Comparison of ENCODE assay signal across 8 cellular contexts in the genomic region with DNA sequence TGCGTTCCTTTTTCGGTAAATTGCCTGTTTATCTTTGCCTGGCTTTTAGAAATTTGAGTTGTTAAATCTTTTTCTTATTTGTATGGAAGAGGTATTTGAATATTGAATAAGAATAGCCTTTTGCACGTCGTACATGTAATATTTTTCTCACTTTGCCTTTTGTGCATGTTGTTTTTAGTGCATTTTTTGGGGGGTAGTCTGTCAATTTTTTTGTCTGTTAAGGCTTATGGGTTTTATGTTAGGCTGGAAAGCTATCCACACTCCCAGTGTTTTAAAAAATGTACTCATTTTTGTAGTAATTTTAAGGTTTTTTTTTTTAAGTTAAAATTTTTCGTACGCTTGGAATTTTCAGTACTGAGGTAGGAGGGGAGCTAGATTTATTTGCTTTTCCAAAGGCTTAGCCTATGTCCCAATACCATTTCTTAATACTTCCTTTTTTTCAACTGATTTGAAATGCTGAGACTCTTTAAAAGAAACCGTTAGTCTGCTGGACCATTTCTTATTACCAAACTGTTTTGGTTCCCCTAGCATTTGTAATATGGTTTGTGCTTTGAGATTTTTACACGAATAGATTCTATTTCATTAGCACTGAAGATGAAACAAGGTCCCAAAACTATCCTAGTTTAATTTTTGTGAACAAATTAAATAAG. TPM values are rescaled to one million over a fixed set of nuclear protein-coding genes. Genes with fewer than 3 reads are reported as not detected.
A peak's percentile ranks its signal among the peaks of the same experiment; 100 is the strongest.
DNase-seq lines count a peak whose midpoint lies in the region; ATAC-seq and TF ChIP-seq lines count a peak whose summit lies in the region.

No MANE protein-coding gene starts in this region.

- H3K36me3 ChIP-seq in HUES6 (ENCODE audit: control insufficient read depth, insufficient read depth, low read length): peaks cover 8% of the 10 kb centered on the region
- H3K36me3 ChIP-seq in naive thymus-derived CD4-positive, alpha-beta T cell (ENCODE audit: control insufficient read depth in 2 of 3, insufficient read depth in 3 of 3, low read length in 3 of 3): no peaks in the 10 kb centered on the region
- no peaks in the 10 kb centered on the region for H3K36me3 ChIP-seq in PC-9 (ENCODE audit: low read depth)

- no peaks in the 10 kb centered on the region for H3K79me2 ChIP-seq in PC-9 (ENCODE audit: low read depth)

- TF ChIP-seq CTCF in brain (conservative IDR thresholded peaks at IDR 0.05) (no peak), PC-9 (conservative IDR thresholded peaks at IDR 0.05) (no peak)

- H3K4me3 ChIP-seq in HUES6 (ENCODE audit: low read depth, low read length): peak overlapping the region; percentile 78
- H3K4me3 ChIP-seq in naive thymus-derived CD4-positive, alpha-beta T cell (ENCODE audit: low read length): peak overlapping the region; percentile 100
- no peak overlapping the region for H3K4me3 ChIP-seq in PC-9

- DNase-seq in AML-193 (lab: John Stamatoyannopoulos, UW) (peak; percentile 86 to 87), GM19238 (ENCODE audit: insufficient read length, low spot score) (no peak), PC-9 (no peak), NCI-H187 treated with DMSO at 0.1 percent for 48 hours (lab: John Stamatoyannopoulos, UW) (no peak)
- no peak for DNase-seq in naive thymus-derived CD4-positive, alpha-beta T cell

- ATAC-seq in naive thymus-derived CD4-positive, alpha-beta T cell: no peak
- ATAC-seq in HG02938 (IDR thresholded peaks at IDR 0.05; ENCODE audit: unreplicated experiment): no peak

- H3K9me2 ChIP-seq in PC-9 (ENCODE audit: insufficient read depth): no peaks in the 10 kb centered on the region

- peaks cover 30% of the 10 kb centered on the region for H3K4me1 Mint-ChIP-seq in brain
- peaks cover 10 to 58% (median 44%) of the 10 kb centered on the region in 7 donors for H3K4me1 Mint-ChIP-seq in naive thymus-derived CD4-positive, alpha-beta T cell

- H4K20me1 ChIP-seq in PC-9 (ENCODE audit: insufficient read depth): no peaks in the 10 kb centered on the region

- H3K36me3 Mint-ChIP-seq in brain: no peaks in the 10 kb centered on the region
- peaks cover 0 to 31% (median 0%) of the 10 kb centered on the region in 5 donors for H3K36me3 Mint-ChIP-seq in naive thymus-derived CD4-positive, alpha-beta T cell

- peaks cover 0 to 7% (median 6%) of the 10 kb centered on the region in 5 experiments for H3K9me3 Mint-ChIP-seq in brain
- H3K9me3 Mint-ChIP-seq in naive thymus-derived CD4-positive, alpha-beta T cell: peaks cover 0 to 4% (median 0%) of the 10 kb centered on the region in 11 donors

- H3K27ac Mint-ChIP-seq in brain: peak overlapping the region in 1 of 5 experiments; percentile 45
- H3K27ac Mint-ChIP-seq in naive thymus-derived CD4-positive, alpha-beta T cell: peak overlapping the region in 8 of 9 donors; percentile 82 to 100 (median 94)

- H3K4me2 ChIP-seq in PC-9: no peak overlapping the region

- H3K4me1 ChIP-seq in HUES6 (ENCODE audit: control insufficient read depth, insufficient read depth, low read length) (peaks cover 15% of the 10 kb centered on the region; the same call in 1 of the 2 replicates), PC-9 (replicated peaks; ENCODE audit: insufficient read depth) (no peaks in the 10 kb centered on the region)
- H3K4me1 ChIP-seq in naive thymus-derived CD4-positive, alpha-beta T cell (ENCODE audit: control insufficient read depth in 2 of 2, insufficient read depth in 2 of 2, low read length in 2 of 2): peaks cover 5 to 6% of the 10 kb centered on the region in 2 donors

- BruUV-seq in PC-9 (replicated peaks; lab: Mats Ljungman, UMichigan): no TSS peak

- POLR2A ChIA-PET in naive thymus-derived CD4-positive, alpha-beta T cell (lab: Charles Lee): interaction anchor here (0.6 to 4.2 kb wide), 4 partner anchors 10 to 186 kb away, joined by 3 to 54 read pairs (median 12); a partner anchor contains a TSS
- POLR2A ChIA-PET in PC-9 (lab: Charles Lee; ENCODE audit: unreplicated experiment): no interaction called here

- no peak overlapping the region for H3K9ac ChIP-seq in HUES6 (ENCODE audit: low read length)

- no peak overlapping the region for H2AFZ ChIP-seq in PC-9

- H3K4me3 Mint-ChIP-seq in brain: peak overlapping the region; percentile 81 to 99 (median 93)
- H3K4me3 Mint-ChIP-seq in naive thymus-derived CD4-positive, alpha-beta T cell: peak overlapping the region; percentile 87 to 100 (median 98)

- H3K27ac ChIP-seq in HUES6 (ENCODE audit: low read depth, low read length) (no peak overlapping the region), PC-9 (no peak overlapping the region)
- H3K27ac ChIP-seq in naive thymus-derived CD4-positive, alpha-beta T cell (ENCODE audit: low read depth, low read length): no peak overlapping the region

- intact Hi-C loops in naive thymus-derived CD4-positive, alpha-beta T cell (cut with micrococcal nuclease): loop anchor here (5.0 to 10.0 kb wide), 4 partner anchors 834 to 1521 kb away; a partner anchor contains a TSS
- intact Hi-C loops in PC-9 (cut with micrococcal nuclease; ENCODE audit: unreplicated experiment): loop anchor here (5.0 kb wide), 1 partner anchor 59 kb away; no protein-coding TSS in a partner anchor

- no peaks in the 10 kb centered on the region; the same call in 1 of the 2 replicates for H3F3A ChIP-seq in PC-9 (ENCODE audit: insufficient read depth, low read depth)

- H3K27me3 ChIP-seq in HUES6 (ENCODE audit: control insufficient read depth, insufficient read depth, low read length) (peaks cover 23% of the 10 kb centered on the region), PC-9 (ENCODE audit: insufficient read depth, low read depth) (no peaks in the 10 kb centered on the region)
- H3K27me3 ChIP-seq in naive thymus-derived CD4-positive, alpha-beta T cell (ENCODE audit: control insufficient read depth in 2 of 2, insufficient read depth in 2 of 2, low read length in 2 of 2): no peaks in the 10 kb centered on the region

- H3K9me3 ChIP-seq in HUES6 (ENCODE audit: control insufficient read depth, insufficient read depth, low read depth, low read length) (no peaks in the 10 kb centered on the region), PC-9 (ENCODE audit: insufficient read depth, low read depth) (no peaks in the 10 kb centered on the region)
- H3K9me3 ChIP-seq in naive thymus-derived CD4-positive, alpha-beta T cell (ENCODE audit: control insufficient read depth in 2 of 3, low read length in 3 of 3): no peaks in the 10 kb centered on the region

- H3K27me3 Mint-ChIP-seq in brain: peaks cover 57% of the 10 kb centered on the region
- H3K27me3 Mint-ChIP-seq in naive thymus-derived CD4-positive, alpha-beta T cell: no peaks in the 10 kb centered on the region

- CTCF ChIA-PET in naive thymus-derived CD4-positive, alpha-beta T cell (lab: Charles Lee): no interaction called here
- CTCF ChIA-PET in PC-9 (lab: Charles Lee): no interaction called here

RNA-seq across cellular contexts. Expression of a gene that starts 1.3 kb away (rescaled TPM):
- polyA plus RNA-seq in brain (ENCODE audit: insufficient read depth, low read depth, low replicate concordance): 2.4 TPM
- total RNA-seq in naive thymus-derived CD4-positive, alpha-beta T cell: 10 to 100 TPM; 11.8 to 52.5 (median 14.1) TPM
- 1 to 10 TPM; 8.2 to 9.1 TPM for polyA plus RNA-seq in naive thymus-derived CD4-positive, alpha-beta T cell
- 3.6 and 4.6 TPM in 2 replicates for total RNA-seq in PC-9 (2021)

Comparison
In these comparisons a context has a peak if more than half of its experiments do, and no peak if none do; other contexts are left out.
1. DNase-seq: peak in AML-193 (2 of 2); none in naive thymus-derived CD4-positive, alpha-beta T cell (0 of 9), GM19238 (single experiment), PC-9 (0 of 2) and NCI-H187 treated with DMSO at 0.1 percent for 48 hours (single experiment).